Comparison of ENCODE assay signal across 12 cellular contexts in the genomic region with DNA sequence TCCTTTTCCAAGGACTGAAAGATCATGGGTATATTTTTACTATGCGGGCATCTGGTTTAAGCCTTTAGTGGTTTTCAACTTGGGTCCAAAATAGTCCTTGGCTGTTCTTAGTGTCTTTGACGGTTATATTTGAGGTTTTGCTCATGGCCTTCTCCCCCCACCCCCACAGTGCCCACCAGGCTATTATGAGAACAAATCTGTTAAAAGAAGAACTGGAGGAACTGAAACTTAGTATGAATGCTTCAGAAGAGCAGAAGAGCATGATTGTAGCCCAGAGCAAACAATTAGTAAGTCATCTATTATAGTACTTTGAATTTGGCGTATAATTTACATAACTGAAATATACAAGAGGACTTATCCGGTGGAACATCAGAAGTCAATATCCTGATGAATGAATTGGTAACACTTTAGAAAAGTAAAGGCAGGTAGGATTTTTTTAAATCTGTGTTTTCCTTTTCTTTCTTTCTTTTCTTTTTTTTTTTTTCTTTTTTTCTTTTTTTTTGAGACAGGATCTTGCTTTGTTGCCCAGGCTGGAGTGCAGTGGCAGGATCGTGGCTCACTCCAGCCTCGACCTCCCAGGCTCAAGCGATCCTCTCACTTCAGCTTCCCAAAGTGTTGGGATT.
DNase-seq lines count a peak whose midpoint lies in the region; ATAC-seq, FAIRE-seq and TF ChIP-seq lines count a peak whose summit lies in the region.
"Had no signal": no experiment of that assay in that cellular context is flagged by ENCODE, and none has a peak within 500 bp of the region (broad histone marks: within the 10 kb centered on the region; RNA-seq: fewer than 3 reads in every experiment).

No MANE protein-coding gene starts in this region.

- TF ChIP-seq POLR2A in GM12892 (IDR thresholded peaks at IDR 0.05; ENCODE audit: low read depth, low read length): no peak

- POLR2A ChIA-PET in HEK293T (lab: Yijun Ruan, JAX): interaction anchor here (0.6 kb wide), 1 partner anchor 11 kb away, joined by 3 read pairs; no protein-coding TSS in a partner anchor

- DNase-seq in GM12892 (ENCODE audit: insufficient read length): peak; percentile 19
- DNase-seq in NOMO-1 treated with DMSO at 0.1 percent for 48 hours (lab: John Stamatoyannopoulos, UW; ENCODE audit: unreplicated experiment): peak; percentile 95
- DNase-seq in activated naive CD8-positive, alpha-beta T cell treated with anti-CD3 and anti-CD28 coated beads, Interleukin-2, amount 50 U/mL, for 24 hours: no peak
- DNase-seq in HT-29 (ENCODE audit: low spot score): no peak
- no peak for DNase-seq in HEK293T (ENCODE audit: extremely low spot score)
- DNase-seq in NCI-H2029 treated with DMSO at 0.1 percent for 48 hours (lab: John Stamatoyannopoulos, UW): no peak
- DNase-seq: GM23248, heart right ventricle, NCI-H1417 treated with DMSO at 0.1 percent for 48 hours, T-cell had no signal

- no peak overlapping the region for H3K4me3 Mint-ChIP-seq in activated naive CD8-positive, alpha-beta T cell treated with anti-CD3 and anti-CD28 coated beads, Interleukin-2, amount 50 U/mL, for 24 hours
- H3K4me3 Mint-ChIP-seq: T-cell had no signal

- H3K9me3 Mint-ChIP-seq in activated naive CD8-positive, alpha-beta T cell treated with anti-CD3 and anti-CD28 coated beads, Interleukin-2, amount 50 U/mL, for 24 hours: peaks cover 11% of the 10 kb centered on the region
- H3K9me3 Mint-ChIP-seq: T-cell had no signal

- peaks cover 7% of the 10 kb centered on the region for H3K27me3 Mint-ChIP-seq in activated naive CD8-positive, alpha-beta T cell treated with anti-CD3 and anti-CD28 coated beads, Interleukin-2, amount 50 U/mL, for 24 hours

- no peak overlapping the region for H3K27ac Mint-ChIP-seq in activated naive CD8-positive, alpha-beta T cell treated with anti-CD3 and anti-CD28 coated beads, Interleukin-2, amount 50 U/mL, for 24 hours
- H3K27ac Mint-ChIP-seq: T-cell had no signal

- H3K4me1 Mint-ChIP-seq in activated naive CD8-positive, alpha-beta T cell treated with anti-CD3 and anti-CD28 coated beads, Interleukin-2, amount 50 U/mL, for 24 hours: peaks cover 3% of the 10 kb centered on the region
- H3K4me1 Mint-ChIP-seq: T-cell had no signal

- FAIRE-seq in GM12892 (lab: Jason Lieb, UNC): no peak

- H3K36me3 Mint-ChIP-seq in activated naive CD8-positive, alpha-beta T cell treated with anti-CD3 and anti-CD28 coated beads, Interleukin-2, amount 50 U/mL, for 24 hours (ENCODE audit: low read depth): no peaks in the 10 kb centered on the region
- H3K36me3 Mint-ChIP-seq: T-cell had no signal

- ATAC-seq in GM19468 (IDR thresholded peaks at IDR 0.05; ENCODE audit: extremely low read depth, unreplicated experiment): peak; percentile 89
- ATAC-seq in HG03045 (IDR thresholded peaks at IDR 0.05; ENCODE audit: unreplicated experiment): peak; percentile 85
- no peak for ATAC-seq in activated naive CD8-positive, alpha-beta T cell treated with anti-CD3 and anti-CD28 coated beads, Interleukin-2, amount 50 U/mL, for 24 hours
- ATAC-seq: heart right ventricle, T-cell had no signal

- CTCF ChIA-PET in HEK293T (lab: Yijun Ruan, JAX): no interaction called here

TF ChIP-seq in HEK293T, 16 proteins besides CTCF, POLR2A, EP300 and RAD21:
- no peak for TF ChIP-seq FOXA1 (IDR thresholded peaks at IDR 0.05)
- no peak for TF ChIP-seq LEF1 (IDR thresholded peaks at IDR 0.05; ENCODE audit: borderline replicate concordance)
- TF ChIP-seq FOXM1 (IDR thresholded peaks at IDR 0.05; ENCODE audit: borderline replicate concordance): no peak
- no peak for TF ChIP-seq ARNT (IDR thresholded peaks at IDR 0.05)
- no peak for TF ChIP-seq BHLHE40 (IDR thresholded peaks at IDR 0.05; ENCODE audit: borderline replicate concordance)

Comparison
In these comparisons a context has a peak if more than half of its experiments do, and no peak if none do; other contexts are left out.
1. DNase-seq: peak in GM12892 (single experiment) and NOMO-1 treated with DMSO at 0.1 percent for 48 hours (single experiment); none in activated naive CD8-positive, alpha-beta T cell treated with anti-CD3 and anti-CD28 coated beads, Interleukin-2, amount 50 U/mL, for 24 hours (single experiment), HT-29 (single experiment), HEK293T (single experiment) and NCI-H2029 treated with DMSO at 0.1 percent for 48 hours (single experiment).